8 cellular contexts compared by ENCODE assay signal in genomic region chr5:124952079-124952478, GRCh38.
DNase-seq lines count a peak whose midpoint lies in the region; ATAC-seq and TF ChIP-seq lines count a peak whose summit lies in the region.

No MANE protein-coding gene starts in this region.

- no peaks in the 10 kb centered on the region for H3K27me3 ChIP-seq in GM06990 (replicated peaks; ENCODE audit: control insufficient read depth, insufficient read depth, low read length)

- TF ChIP-seq CTCF in GM06990 (IDR thresholded peaks at IDR 0.05; ENCODE audit: insufficient read depth, low read length, poor library complexity, severe bottlenecking) = peak; percentile 13

- peak; percentile 38 for TF ChIP-seq POLR2A in Raji (IDR thresholded peaks at IDR 0.05; ENCODE audit: insufficient read depth, low read depth, low read length)

- intact Hi-C loops in posterior vena cava (cut with DNase I) = loop anchor here in 1 of 2 donors (5.0 kb wide), 1 partner anchor 1570 kb away; no protein-coding TSS in a partner anchor

- H3K36me3 ChIP-seq in GM06990 (ENCODE audit: control insufficient read depth, insufficient read depth, low read length) = no peaks in the 10 kb centered on the region

- ATAC-seq in GM19397 (IDR thresholded peaks at IDR 0.05; ENCODE audit: unreplicated experiment) = peak; percentile 94
- peak; percentile 95 for ATAC-seq in HG03064 (IDR thresholded peaks at IDR 0.05; ENCODE audit: low read depth, unreplicated experiment)

- in situ Hi-C loops in KBM-7 (cut with MboI; ENCODE audit: low pct_unique_long_range_greater_than_20kb, low sequenced_read_pairs) = no loop called here

- DNase-seq in GM06990 (ENCODE audit: extremely low read depth, insufficient read length) (peak; percentile 59), KBM-7 (no peak), posterior vena cava (ENCODE audit: low spot score) (no peak), GOT3 (lab: John Stamatoyannopoulos, UW) (no peak), COR-L47 (lab: John Stamatoyannopoulos, UW) (no peak)

- H3K4me3 ChIP-seq in GM06990 (replicated peaks; ENCODE audit: low read depth, low read length) = peak overlapping the region; percentile 28; the same call in 1 of the 2 replicates
